In genomic region chr7:14457567-14458453, GRCh38 we compare ENCODE assay signal across 8 cellular contexts.
DNase-seq lines count a peak whose midpoint lies in the region; ATAC-seq, FAIRE-seq and TF ChIP-seq lines count a peak whose summit lies in the region.

No MANE protein-coding gene starts in this region.

- no peaks in the 10 kb centered on the region for H3K36me3 ChIP-seq in fibroblast of lung (ENCODE audit: control insufficient read depth, insufficient read depth, low read length)
- H3K36me3 ChIP-seq in tibial nerve = no peaks in the 10 kb centered on the region

- H3K9ac ChIP-seq in fibroblast of lung (ENCODE audit: insufficient read depth, low read length) = no peak overlapping the region

- H3K79me2 ChIP-seq in fibroblast of lung (ENCODE audit: control insufficient read depth, insufficient read depth, low read length) = no peaks in the 10 kb centered on the region

- H3K9me3 Mint-ChIP-seq in natural killer cell = no peaks in the 10 kb centered on the region

- H2AFZ ChIP-seq in fibroblast of lung (ENCODE audit: low read length) = no peak overlapping the region

- H3K9me3 ChIP-seq in fibroblast of lung (ENCODE audit: control insufficient read depth, insufficient read depth, low read depth, low read length) (no peaks in the 10 kb centered on the region), tibial nerve (peaks cover 0 to 10% (median 0%) of the 10 kb centered on the region in 4 donors)

- WGBS in tibial nerve, 2 donors = 25 to 27% methylated on average over 13 of the region's 13 CpGs

- no peak for TF ChIP-seq POLR2A in tibial nerve (IDR thresholded peaks at IDR 0.05)

- peak; percentile 75 for ATAC-seq in GM18511 (IDR thresholded peaks at IDR 0.05; ENCODE audit: unreplicated experiment)
- peak in 1 of 3 donors; percentile 61 for ATAC-seq in natural killer cell

- intact Hi-C loops in natural killer cell (cut with micrococcal nuclease) = loop anchor here (5.0 kb wide), 2 partner anchors 931 to 1821 kb away; no protein-coding TSS in a partner anchor

- peak; percentile 63 for DNase-seq in AG08396 (ENCODE audit: low spot score)
- peak; percentile 40 for DNase-seq in HTR-8/SVneo (ENCODE audit: insufficient read length, low spot score)
- peak; percentile 35 for DNase-seq in NCI-H82 treated with DMSO at 0.1 percent for 48 hours (lab: John Stamatoyannopoulos, UW; ENCODE audit: unreplicated experiment)
- DNase-seq in activated T-cell treated with anti-CD3 and anti-CD28 coated beads for 1 hour (ENCODE audit: low read depth) = peak; percentile 19
- peak; percentile 72 to 93 for DNase-seq in fibroblast of lung (ENCODE audit: low read depth in 2 of 2)
- peak; percentile 16 for DNase-seq in natural killer cell
- peak; percentile 34 to 84 for DNase-seq in tibial nerve (ENCODE audit: low spot score in 2 of 2)

- H3K27me3 ChIP-seq in fibroblast of lung (ENCODE audit: control insufficient read depth, insufficient read depth, low read length) (no peaks in the 10 kb centered on the region), tibial nerve (no peaks in the 10 kb centered on the region)

- H3K4me2 ChIP-seq in fibroblast of lung (ENCODE audit: extremely low read depth, insufficient read depth, low read length) = peak overlapping the region; percentile 48

- H3K27ac ChIP-seq in fibroblast of lung (ENCODE audit: insufficient read depth, low read length) (no peak overlapping the region), tibial nerve (no peak overlapping the region)

- H3K4me3 Mint-ChIP-seq in natural killer cell = no peak overlapping the region

- H3K4me1 ChIP-seq in fibroblast of lung (ENCODE audit: control insufficient read depth, extremely low read depth, insufficient read depth, low read length) = no peaks in the 10 kb centered on the region
- peaks cover 0 to 3% (median 0%) of the 10 kb centered on the region in 4 donors for H3K4me1 ChIP-seq in tibial nerve

- TF ChIP-seq CTCF in fibroblast of lung (conservative IDR thresholded peaks at IDR 0.05 in 1 of 2, IDR thresholded peaks at IDR 0.05 in 1 of 2; ENCODE audit: low read depth in 1 of 2, low read length in 2 of 2) = peak; percentile 80
- TF ChIP-seq CTCF in natural killer cell (IDR thresholded peaks at IDR 0.05) = peak; percentile 82
- peak; percentile 73 to 85 (median 80) for TF ChIP-seq CTCF in tibial nerve (IDR thresholded peaks at IDR 0.05)

- no peaks in the 10 kb centered on the region for H3K4me1 Mint-ChIP-seq in natural killer cell

- H3K4me3 ChIP-seq in fibroblast of lung (replicated peaks in 1 of 4; ENCODE audit: control extremely low read depth in 1 of 4, insufficient read depth in 1 of 4, low read depth in 3 of 4, low read length in 4 of 4) = peak overlapping the region in 1 of 4 experiments; percentile 47
- no peak overlapping the region for H3K4me3 ChIP-seq in tibial nerve

- FAIRE-seq in HTR-8/SVneo (lab: Jason Lieb, UNC) = no peak

- TF ChIP-seq EP300 in tibial nerve (IDR thresholded peaks at IDR 0.05) = no peak

- no peak overlapping the region for H3K27ac Mint-ChIP-seq in natural killer cell

- H4K20me1 ChIP-seq in fibroblast of lung (ENCODE audit: control insufficient read depth, extremely low read depth, insufficient read depth, low read length) = no peaks in the 10 kb centered on the region

- no peaks in the 10 kb centered on the region for H3K27me3 Mint-ChIP-seq in natural killer cell (ENCODE audit: low read depth in 2 of 2)

- H3K36me3 Mint-ChIP-seq in natural killer cell = no peaks in the 10 kb centered on the region

Comparison
In these comparisons a context has a peak if more than half of its experiments do, and no peak if none do; other contexts are left out.
1. DNase-seq: peak in every context shown above with its lines; median percentile 82 in fibroblast of lung; 63 in AG08396; 59 in tibial nerve; 40 in HTR-8/SVneo; 35 in NCI-H82 treated with DMSO at 0.1 percent for 48 hours; 19 in activated T-cell treated with anti-CD3 and anti-CD28 coated beads for 1 hour; 16 in natural killer cell.